Comparison of ENCODE assay signal across 9 cellular contexts in genomic region chr1:210400043-210400840, GRCh38.
DNase-seq lines count a peak whose midpoint lies in the region; ATAC-seq and TF ChIP-seq lines count a peak whose summit lies in the region.
"Had no signal": no experiment of that assay in that cellular context is flagged by ENCODE, and none has a peak within 500 bp of the region (broad histone marks: within the 10 kb centered on the region; RNA-seq: fewer than 3 reads in every experiment).

No MANE protein-coding gene starts in this region.

- H3K27ac ChIP-seq in HCT116 (ENCODE audit: low read depth, low read length) (no peak overlapping the region), SJSA1 (no peak overlapping the region), heart right ventricle (no peak overlapping the region)
- H3K27ac ChIP-seq: BLaER1 treated with 17β-estradiol and CSF1 and Interleukin-3, amounts not matched to agents 10 nM and 100 nM had no signal

- H2AFZ ChIP-seq in HCT116 (ENCODE audit: low read depth, low read length, poor library complexity, severe bottlenecking) (no peak overlapping the region), Loucy (ENCODE audit: low read length) (no peak overlapping the region)

- DNase-seq in NCI-H524 (lab: John Stamatoyannopoulos, UW) = peak; percentile 4 to 63
- DNase-seq in NCI-H524 treated with DMSO at 0.1 percent for 48 hours (lab: John Stamatoyannopoulos, UW) = no peak
- DNase-seq in HCT116 (ENCODE audit: low read depth, low spot score) = peak; percentile 46
- DNase-seq in SJSA1 (ENCODE audit: low read depth in 1 of 2, low spot score in 2 of 2) = peak; percentile 44 to 60
- DNase-seq in heart right ventricle = peak; percentile 27 to 52
- DNase-seq in retinal pigment epithelial cell (ENCODE audit: low read depth) = peak; percentile 22

- H3K36me3 ChIP-seq in HCT116 (ENCODE audit: control insufficient read depth in 1 of 2, insufficient read depth in 2 of 2, low read length in 2 of 2) (no peaks in the 10 kb centered on the region), Loucy (ENCODE audit: insufficient read depth, low read length) (no peaks in the 10 kb centered on the region), SJSA1 (no peaks in the 10 kb centered on the region), heart right ventricle (peaks cover 0 to 3% (median 0%) of the 10 kb centered on the region in 9 donors)

- no peak for TF ChIP-seq POLR2A in HCT116 (IDR thresholded peaks at IDR 0.05; ENCODE audit: borderline replicate concordance, extremely low read depth, insufficient read depth, insufficient read length)

- H3K27ac Mint-ChIP-seq in activated naive CD8-positive, alpha-beta T cell = peak overlapping the region; percentile 80

- H3F3A ChIP-seq in Loucy (ENCODE audit: low read depth) = no peaks in the 10 kb centered on the region

- no TSS peak for BruUV-seq in HCT116 (replicated peaks; lab: Mats Ljungman, UMichigan)

- RAD21 ChIA-PET in HCT116 (lab: Charles Lee; ENCODE audit: low non-redundant PET in 1 of 2, low total read pairs in 2 of 2, uncharacterized antibody in 2 of 2, unreplicated experiment in 2 of 2) = no interaction called here

- H3K27me3 ChIP-seq in HCT116 (ENCODE audit: insufficient read depth, low read length) (no peaks in the 10 kb centered on the region), Loucy (ENCODE audit: insufficient read depth, low read length, poor library complexity, severe bottlenecking) (no peaks in the 10 kb centered on the region), SJSA1 (replicated peaks) (no peaks in the 10 kb centered on the region), heart right ventricle (no peaks in the 10 kb centered on the region)
- H3K27me3 ChIP-seq: BLaER1 treated with 17β-estradiol and CSF1 and Interleukin-3, amounts not matched to agents 10 nM and 100 nM had no signal

- no peaks in the 10 kb centered on the region for H3K4me1 ChIP-seq in HCT116 (ENCODE audit: control insufficient read depth in 1 of 2, insufficient read depth in 2 of 2, low read length in 2 of 2)
- H3K4me1 ChIP-seq in Loucy (ENCODE audit: insufficient read depth, low read length, poor library complexity, severe bottlenecking) = peaks cover 4% of the 10 kb centered on the region
- no peaks in the 10 kb centered on the region for H3K4me1 ChIP-seq in SJSA1 (replicated peaks)
- H3K4me1 ChIP-seq in heart right ventricle = peaks cover 0 to 8% (median 0%) of the 10 kb centered on the region in 9 donors
- H3K4me1 ChIP-seq: BLaER1 treated with 17β-estradiol and CSF1 and Interleukin-3, amounts not matched to agents 10 nM and 100 nM had no signal

- H3K4me2 ChIP-seq in HCT116 (ENCODE audit: low read length) (no peak overlapping the region), Loucy (ENCODE audit: low read depth, low read length, poor library complexity, severe bottlenecking) (no peak overlapping the region)
- H3K4me2 ChIP-seq: BLaER1 treated with 17β-estradiol and CSF1 and Interleukin-3, amounts not matched to agents 10 nM and 100 nM had no signal

- TF ChIP-seq RAD21 in HCT116 (IDR thresholded peaks at IDR 0.05; ENCODE audit: low read depth) = peak; percentile 88

- H3K79me2 ChIP-seq in HCT116 (ENCODE audit: insufficient read depth, low read length) (no peaks in the 10 kb centered on the region), Loucy (ENCODE audit: insufficient read depth, low read length) (no peaks in the 10 kb centered on the region)

- POLR2A ChIA-PET in HCT116 (lab: Charles Lee) = no interaction called here

- ATAC-seq in HCT116 = peak; percentile 100
- ATAC-seq in heart right ventricle = peak; percentile 81 to 94 (median 88)

- no peaks in the 10 kb centered on the region for H3K9me2 ChIP-seq in HCT116 (ENCODE audit: insufficient read depth)
- no peaks in the 10 kb centered on the region for H3K9me2 ChIP-seq in Loucy (replicated peaks; ENCODE audit: low read depth, low read length)

- intact Hi-C loops in HCT116 (cut with micrococcal nuclease) (loop anchor here (1.0 to 2.0 kb wide), 3 partner anchors 25 to 257 kb away; no protein-coding TSS in a partner anchor), heart right ventricle (cut with DNase I) (loop anchor here (2.0 to 10.0 kb wide), 12 partner anchors 38 to 1115 kb away; partner anchors contain the start of gene KCNH1 (in 1 of the 10))

- peaks cover 2% of the 10 kb centered on the region for H3K27me3 Mint-ChIP-seq in activated naive CD8-positive, alpha-beta T cell

- H3K4me3 ChIP-seq in HCT116 (replicated peaks in 1 of 2; ENCODE audit: low read depth in 1 of 2, low read length in 2 of 2) (no peak overlapping the region), Loucy (ENCODE audit: low read length, poor library complexity, severe bottlenecking) (no peak overlapping the region), SJSA1 (no peak overlapping the region), heart right ventricle (no peak overlapping the region), retinal pigment epithelial cell (ENCODE audit: low read length) (no peak overlapping the region)
- H3K4me3 ChIP-seq: BLaER1 treated with 17β-estradiol and CSF1 and Interleukin-3, amounts not matched to agents 10 nM and 100 nM had no signal

- WGBS in heart right ventricle, 2 donors = 63 to 67% methylated on average over 5 of the region's 5 CpGs

- H3K9me3 ChIP-seq in HCT116 (ENCODE audit: control insufficient read depth in 1 of 2, insufficient read depth in 1 of 2, low read depth in 1 of 2, low read length in 2 of 2) (no peaks in the 10 kb centered on the region), Loucy (ENCODE audit: insufficient read depth, low read depth, low read length) (no peaks in the 10 kb centered on the region), SJSA1 (replicated peaks) (no peaks in the 10 kb centered on the region), heart right ventricle (peaks cover 0 to 5% (median 0%) of the 10 kb centered on the region in 11 donors)

- no peak overlapping the region for H3K9ac ChIP-seq in HCT116 (ENCODE audit: low read length)
- H3K9ac ChIP-seq in Loucy (ENCODE audit: low read depth, low read length, poor library complexity, severe bottlenecking) = no peak overlapping the region
- H3K9ac ChIP-seq: BLaER1 treated with 17β-estradiol and CSF1 and Interleukin-3, amounts not matched to agents 10 nM and 100 nM had no signal

- H3K4me3 Mint-ChIP-seq in activated naive CD8-positive, alpha-beta T cell = peak overlapping the region; percentile 61

- peaks cover 38% of the 10 kb centered on the region for H3K4me1 Mint-ChIP-seq in activated naive CD8-positive, alpha-beta T cell (ENCODE audit: low read depth)

- TF ChIP-seq CTCF in HCT116 (IDR thresholded peaks at IDR 0.05 in 2 of 3, conservative IDR thresholded peaks at IDR 0.05 in 1 of 3; ENCODE audit: borderline replicate concordance in 1 of 3, insufficient read depth in 1 of 3, low read depth in 2 of 3, low read length in 2 of 3) = peak; percentile 86 to 89 (median 88)
- TF ChIP-seq CTCF in Loucy (conservative IDR thresholded peaks at IDR 0.05; ENCODE audit: low read length) = peak; percentile 96
- peak; percentile 51 to 86 (median 81) for TF ChIP-seq CTCF in heart right ventricle (IDR thresholded peaks at IDR 0.05)
- peak; percentile 93 for TF ChIP-seq CTCF in retinal pigment epithelial cell (conservative IDR thresholded peaks at IDR 0.05; ENCODE audit: low read depth, low read length)

- H4K20me1 ChIP-seq in HCT116 (ENCODE audit: insufficient read depth) = no peaks in the 10 kb centered on the region
- H4K20me1 ChIP-seq in Loucy (ENCODE audit: insufficient read depth, low read length, poor library complexity, severe bottlenecking) = no peaks in the 10 kb centered on the region
- H4K20me1 ChIP-seq: BLaER1 treated with 17β-estradiol and CSF1 and Interleukin-3, amounts not matched to agents 10 nM and 100 nM had no signal

- H3K9me3 Mint-ChIP-seq in activated naive CD8-positive, alpha-beta T cell (ENCODE audit: low read depth) = no peaks in the 10 kb centered on the region

- CTCF ChIA-PET in HCT116 (lab: Charles Lee) = interaction anchor here (1.1 to 1.5 kb wide), 4 partner anchors 26 to 89 kb away, joined by 3 to 5 read pairs (median 4); no protein-coding TSS in a partner anchor

- peaks cover 3% of the 10 kb centered on the region for H3K36me3 Mint-ChIP-seq in activated naive CD8-positive, alpha-beta T cell

TF ChIP-seq in HCT116, 20 proteins besides CTCF, POLR2A, EP300 and RAD21:
- TF ChIP-seq YY1 (IDR thresholded peaks at IDR 0.05; ENCODE audit: extremely low read depth, insufficient replicate concordance, low read depth, low read length) (peak; percentile 28), SIN3A (IDR thresholded peaks at IDR 0.05; ENCODE audit: low read depth) (no peak)
TF ChIP-seq in HCT116: peak in this region for 1.
